In genomic region chr3:156630773-156631093, GRCh38 we compare ENCODE assay signal across 27 cellular contexts. TPM values are rescaled to one million over a fixed set of nuclear protein-coding genes. Genes with fewer than 3 reads are reported as not detected.
DNase-seq lines count a peak whose midpoint lies in the region; ATAC-seq and TF ChIP-seq lines count a peak whose summit lies in the region.
"Had no signal": no experiment of that assay in that cellular context is flagged by ENCODE, and none has a peak within 500 bp of the region (broad histone marks: within the 10 kb centered on the region; RNA-seq: fewer than 3 reads in every experiment).

No MANE protein-coding gene starts in this region.

- H3K4me1 ChIP-seq in GM23338 (ENCODE audit: insufficient read depth) (peaks cover 26% of the 10 kb centered on the region), parathyroid adenoma (peaks cover 8% of the 10 kb centered on the region)
- H3K4me1 ChIP-seq: BLaER1 treated with 17β-estradiol and CSF1 and Interleukin-3, amounts not matched to agents 10 nM and 100 nM; right atrium auricular region; vagina had no signal

- H3K27ac ChIP-seq in GM23338 (ENCODE audit: low read depth): no peak overlapping the region
- peak overlapping the region; percentile 39 for H3K27ac ChIP-seq in epithelial cell of prostate
- peak overlapping the region; percentile 21 for H3K27ac ChIP-seq in parathyroid adenoma
- H3K27ac ChIP-seq: BLaER1 treated with 17β-estradiol and CSF1 and Interleukin-3, amounts not matched to agents 10 nM and 100 nM; heart left ventricle; right atrium auricular region; testis; vagina had no signal

- no peak for TF ChIP-seq CTCF in GM23338 (conservative IDR thresholded peaks at IDR 0.05; ENCODE audit: low read depth in 2 of 2)
- TF ChIP-seq CTCF in parathyroid adenoma (IDR thresholded peaks at IDR 0.05): no peak

- no peak overlapping the region for H3K9ac ChIP-seq in parathyroid adenoma
- H3K9ac ChIP-seq: BLaER1 treated with 17β-estradiol and CSF1 and Interleukin-3, amounts not matched to agents 10 nM and 100 nM had no signal

- H3K9me2 ChIP-seq in GM23338 (ENCODE audit: insufficient read depth): no peaks in the 10 kb centered on the region; the same call in 1 of the 2 replicates

- H3K4me3 ChIP-seq in GM23338 (no peak overlapping the region), MG63 (no peak overlapping the region), parathyroid adenoma (ENCODE audit: low read depth, low read length) (peak overlapping the region; percentile 18)
- H3K4me3 ChIP-seq: BLaER1 treated with 17β-estradiol and CSF1 and Interleukin-3, amounts not matched to agents 10 nM and 100 nM; GM12878; heart left ventricle; right atrium auricular region; testis; vagina had no signal

- H3K4me1 Mint-ChIP-seq in GM23338: peaks cover 24% of the 10 kb centered on the region
- H3K4me1 Mint-ChIP-seq: activated naive CD8-positive, alpha-beta T cell treated with anti-CD3 and anti-CD28 coated beads, Interleukin-2, amount 50 U/mL, for 24 hours had no signal

- H3F3A ChIP-seq in GM23338 (replicated peaks; ENCODE audit: low read depth): no peaks in the 10 kb centered on the region

- H3K27ac Mint-ChIP-seq in GM23338: no peak overlapping the region
- H3K27ac Mint-ChIP-seq: activated naive CD8-positive, alpha-beta T cell treated with anti-CD3 and anti-CD28 coated beads, Interleukin-2, amount 50 U/mL, for 24 hours; HFFc6; memory B cell; naive thymus-derived CD4-positive, alpha-beta T cell had no signal

- no peaks in the 10 kb centered on the region for H3K9me3 ChIP-seq in MG63
- H3K9me3 ChIP-seq in parathyroid adenoma (ENCODE audit: control insufficient read depth, low read length): no peaks in the 10 kb centered on the region
- H3K9me3 ChIP-seq: BLaER1 treated with 17β-estradiol and CSF1 and Interleukin-3, amounts not matched to agents 10 nM and 100 nM; heart left ventricle; right atrium auricular region; testis; vagina had no signal

- no peaks in the 10 kb centered on the region for H3K27me3 Mint-ChIP-seq in GM23338 (ENCODE audit: insufficient read depth, low read depth, poor library complexity)
- H3K27me3 Mint-ChIP-seq: activated naive CD8-positive, alpha-beta T cell treated with anti-CD3 and anti-CD28 coated beads, Interleukin-2, amount 50 U/mL, for 24 hours; memory B cell had no signal

- H3K79me2 ChIP-seq in GM23338 (replicated peaks; ENCODE audit: insufficient read depth) (no peaks in the 10 kb centered on the region), parathyroid adenoma (no peaks in the 10 kb centered on the region)

- no peaks in the 10 kb centered on the region for H3K9me3 Mint-ChIP-seq in GM23338
- H3K9me3 Mint-ChIP-seq: activated naive CD8-positive, alpha-beta T cell treated with anti-CD3 and anti-CD28 coated beads, Interleukin-2, amount 50 U/mL, for 24 hours; HFFc6; memory B cell; naive thymus-derived CD4-positive, alpha-beta T cell had no signal

- no peaks in the 10 kb centered on the region for H3K36me3 Mint-ChIP-seq in GM23338 (ENCODE audit: low read depth)
- H3K36me3 Mint-ChIP-seq: memory B cell; naive thymus-derived CD4-positive, alpha-beta T cell had no signal

- no peaks in the 10 kb centered on the region for H3K27me3 ChIP-seq in GM23338 (ENCODE audit: insufficient read depth)
- no peaks in the 10 kb centered on the region for H3K27me3 ChIP-seq in MG63
- no peaks in the 10 kb centered on the region for H3K27me3 ChIP-seq in parathyroid adenoma (ENCODE audit: control insufficient read depth, insufficient read depth, low read length)
- H3K27me3 ChIP-seq: BLaER1 treated with 17β-estradiol and CSF1 and Interleukin-3, amounts not matched to agents 10 nM and 100 nM; heart left ventricle; right atrium auricular region; testis; vagina had no signal

- H3K4me3 Mint-ChIP-seq in GM23338: no peak overlapping the region
- H3K4me3 Mint-ChIP-seq: activated naive CD8-positive, alpha-beta T cell treated with anti-CD3 and anti-CD28 coated beads, Interleukin-2, amount 50 U/mL, for 24 hours; HFFc6; memory B cell; naive thymus-derived CD4-positive, alpha-beta T cell had no signal

- H3K36me3 ChIP-seq in GM23338 (ENCODE audit: insufficient read depth) (no peaks in the 10 kb centered on the region), MG63 (no peaks in the 10 kb centered on the region), parathyroid adenoma (ENCODE audit: control insufficient read depth, insufficient read depth, low read length) (no peaks in the 10 kb centered on the region)
- H3K36me3 ChIP-seq: BLaER1 treated with 17β-estradiol and CSF1 and Interleukin-3, amounts not matched to agents 10 nM and 100 nM; heart left ventricle; right atrium auricular region; vagina had no signal

- no peaks in the 10 kb centered on the region for H4K20me1 ChIP-seq in GM23338 (replicated peaks; ENCODE audit: insufficient read depth)
- H4K20me1 ChIP-seq: BLaER1 treated with 17β-estradiol and CSF1 and Interleukin-3, amounts not matched to agents 10 nM and 100 nM had no signal

- DNase-seq in GM23338 (ENCODE audit: low spot score) (no peak), MG63 (peak; percentile 9), epithelial cell of prostate (ENCODE audit: low read depth, low spot score) (no peak)
- DNase-seq: activated effector memory CD4-positive, alpha-beta T cell treated with anti-CD3 and anti-CD28 coated beads, Interleukin-2, amount 50 U/mL, for 16 hours; activated naive CD8-positive, alpha-beta T cell treated with anti-CD3 and anti-CD28 coated beads, Interleukin-2, amount 50 U/mL, for 24 hours; COR-L47; heart left ventricle; Kasumi-1; left cardiac atrium; naive thymus-derived CD4-positive, alpha-beta T cell; NCI-H446 treated with DMSO at 0.1 percent for 48 hours; OCI-M1; SHP77; stimulated activated naive CD4-positive, alpha-beta T cell treated with Interleukin-2 at 50 U/mL for 16 hours; T-helper 1 cell; testis had no signal

- H3K4me2 ChIP-seq in GM23338: no peak overlapping the region
- H3K4me2 ChIP-seq in parathyroid adenoma (ENCODE audit: low read length): peak overlapping the region; percentile 54
- H3K4me2 ChIP-seq: BLaER1 treated with 17β-estradiol and CSF1 and Interleukin-3, amounts not matched to agents 10 nM and 100 nM had no signal

- ATAC-seq in GM23338: peak; percentile 37
- no peak for ATAC-seq in GM18519 (IDR thresholded peaks at IDR 0.05; ENCODE audit: low FRiP score, unreplicated experiment)
- ATAC-seq in HG02884 (IDR thresholded peaks at IDR 0.05; ENCODE audit: unreplicated experiment): no peak
- ATAC-seq in HG03460 (IDR thresholded peaks at IDR 0.05; ENCODE audit: unreplicated experiment): no peak
- no peak for ATAC-seq in HG03521 (IDR thresholded peaks at IDR 0.05; ENCODE audit: unreplicated experiment)
- ATAC-seq: activated naive CD8-positive, alpha-beta T cell treated with anti-CD3 and anti-CD28 coated beads, Interleukin-2, amount 50 U/mL, for 24 hours; GM12878; heart left ventricle; left cardiac atrium; naive thymus-derived CD4-positive, alpha-beta T cell had no signal

- H2AFZ ChIP-seq in GM23338 (no peak overlapping the region), parathyroid adenoma (peak overlapping the region; percentile 13)

TF ChIP-seq in GM23338, 12 proteins besides CTCF, POLR2A, EP300 and RAD21 (continues in another document):
- TF ChIP-seq EZH2phosphoT487 (IDR thresholded peaks at IDR 0.05; ENCODE audit: unreplicated experiment) (no peak), REST (IDR thresholded peaks at IDR 0.05; ENCODE audit: unreplicated experiment) (no peak), STAT1 (IDR thresholded peaks at IDR 0.05; ENCODE audit: unreplicated experiment) (no peak), ETS1 (IDR thresholded peaks at IDR 0.05) (no peak), JUNB (IDR thresholded peaks at IDR 0.05; ENCODE audit: unreplicated experiment) (no peak), POLR2AphosphoS5 (IDR thresholded peaks at IDR 0.05; ENCODE audit: low read depth) (no peak), EZH2 (IDR thresholded peaks at IDR 0.05; ENCODE audit: low read depth, unreplicated experiment) (no peak), ZNF331 (CRISPR knock-in tag; IDR thresholded peaks at IDR 0.05; ENCODE audit: low read depth) (no peak), ZNF114 (CRISPR knock-in tag; IDR thresholded peaks at IDR 0.05) (no peak), NANOG (IDR thresholded peaks at IDR 0.05; ENCODE audit: borderline replicate concordance) (no peak)

RNA-seq across cellular contexts. Expression of gene TIPARP, which starts 43.7 kb away (rescaled TPM):
- total RNA-seq in GM23338 (2014; rRNA removed; shearing (Covaris generic)): 6.9 and 10.2 TPM in 2 replicates
- polyA plus RNA-seq in GM23338 (2016; fragmentation: Nextera tagmentation; extraction: Ambion mirVana): 2.8 and 4.5 TPM in 2 replicates
- total RNA-seq in MG63 (2014; rRNA removed; shearing (Covaris generic); ENCODE audit: low replicate concordance): 46.1 and 74.7 TPM in 2 replicates
